Comparison of ENCODE assay signal across 14 cellular contexts in genomic region chr1:93992954-93993353, GRCh38.
"Had no signal": no experiment of that assay in that cellular context is flagged by ENCODE, and none has a peak within 500 bp of the region (broad histone marks: within the 10 kb centered on the region; RNA-seq: fewer than 3 reads in every experiment).

No MANE protein-coding gene starts in this region.

- DNase-seq: activated B cell treated with CpG ODN at 0.5 μM for 24 hours; activated CD4-positive, alpha-beta T cell treated with anti-CD3 and anti-CD28 coated beads, Interleukin-2, amount 10 ng/mL, durations not matched to agents 24 days and 14 days; activated CD8-positive, alpha-beta memory T cell treated with anti-CD3 and anti-CD28 coated beads for 24 hours; activated naive CD4-positive, alpha-beta T cell treated with anti-CD3 and anti-CD28 coated beads for 36 hours; dermis blood vessel endothelial cell; foreskin melanocyte; head of caudate nucleus; pancreas had no signal

- H3K4me3 Mint-ChIP-seq: activated B cell treated with CpG ODN at 0.5 μM for 24 hours; activated CD4-positive, alpha-beta T cell treated with anti-CD3 and anti-CD28 coated beads, Interleukin-2, amount 10 ng/mL, durations not matched to agents 24 days and 14 days; activated naive CD4-positive, alpha-beta T cell treated with anti-CD3 and anti-CD28 coated beads for 36 hours; activated T-helper 17 cell treated with anti-CD3 and anti-CD28 coated beads, Interleukin-2, amount 50 U/mL, for 72 hours; central memory CD8-positive, alpha-beta T cell; neural progenitor cell; stimulated activated effector memory CD8-positive, alpha-beta T cell treated with anti-CD3 and anti-CD28 coated beads, Interleukin-12 subunit alpha, Interleukin-12 subunit beta, amount 100 ng/mL, for 72 hours; T-helper 1 cell treated with Interleukin-12 subunit alpha and Interleukin-12 subunit beta and Interleukin-4 antibody, amounts not matched to agents 30 μg/mL and 1 μg/mL, for 36 hours; type B pancreatic cell had no signal

- FAIRE-seq: pancreas had no signal

- H3K27ac ChIP-seq: neural progenitor cell, pancreas had no signal

- H3K9me3 Mint-ChIP-seq: activated B cell treated with CpG ODN at 0.5 μM for 24 hours; activated CD4-positive, alpha-beta T cell treated with anti-CD3 and anti-CD28 coated beads, Interleukin-2, amount 10 ng/mL, durations not matched to agents 24 days and 14 days; activated naive CD4-positive, alpha-beta T cell treated with anti-CD3 and anti-CD28 coated beads for 36 hours; activated T-helper 17 cell treated with anti-CD3 and anti-CD28 coated beads, Interleukin-2, amount 50 U/mL, for 72 hours; central memory CD8-positive, alpha-beta T cell; neural progenitor cell; stimulated activated effector memory CD8-positive, alpha-beta T cell treated with anti-CD3 and anti-CD28 coated beads, Interleukin-12 subunit alpha, Interleukin-12 subunit beta, amount 100 ng/mL, for 72 hours; T-helper 1 cell treated with Interleukin-12 subunit alpha and Interleukin-12 subunit beta and Interleukin-4 antibody, amounts not matched to agents 30 μg/mL and 1 μg/mL, for 36 hours; type B pancreatic cell had no signal

- H2AFZ ChIP-seq: neural progenitor cell had no signal

- H3K4me3 ChIP-seq: neural progenitor cell, pancreas had no signal

- H3K36me3 Mint-ChIP-seq: neural progenitor cell; stimulated activated effector memory CD8-positive, alpha-beta T cell treated with anti-CD3 and anti-CD28 coated beads, Interleukin-12 subunit alpha, Interleukin-12 subunit beta, amount 100 ng/mL, for 72 hours; type B pancreatic cell had no signal

- ATAC-seq: activated T-helper 17 cell treated with anti-CD3 and anti-CD28 coated beads, Interleukin-2, amount 50 U/mL, for 72 hours; stimulated activated effector memory CD8-positive, alpha-beta T cell treated with anti-CD3 and anti-CD28 coated beads, Interleukin-12 subunit alpha, Interleukin-12 subunit beta, amount 100 ng/mL, for 72 hours had no signal

- H3K9me3 ChIP-seq: pancreas had no signal

- H3K27me3 ChIP-seq: neural progenitor cell, pancreas had no signal

- H3K27me3 Mint-ChIP-seq: type B pancreatic cell had no signal

- H3K4me1 ChIP-seq: neural progenitor cell, pancreas had no signal

- H3K27ac Mint-ChIP-seq: activated B cell treated with CpG ODN at 0.5 μM for 24 hours; activated CD4-positive, alpha-beta T cell treated with anti-CD3 and anti-CD28 coated beads, Interleukin-2, amount 10 ng/mL, durations not matched to agents 24 days and 14 days; activated naive CD4-positive, alpha-beta T cell treated with anti-CD3 and anti-CD28 coated beads for 36 hours; activated T-helper 17 cell treated with anti-CD3 and anti-CD28 coated beads, Interleukin-2, amount 50 U/mL, for 72 hours; neural progenitor cell; stimulated activated effector memory CD8-positive, alpha-beta T cell treated with anti-CD3 and anti-CD28 coated beads, Interleukin-12 subunit alpha, Interleukin-12 subunit beta, amount 100 ng/mL, for 72 hours; T-helper 1 cell treated with Interleukin-12 subunit alpha and Interleukin-12 subunit beta and Interleukin-4 antibody, amounts not matched to agents 30 μg/mL and 1 μg/mL, for 36 hours; type B pancreatic cell had no signal

- H3K4me2 ChIP-seq: neural progenitor cell had no signal

- H3K4me1 Mint-ChIP-seq: activated B cell treated with CpG ODN at 0.5 μM for 24 hours; activated CD4-positive, alpha-beta T cell treated with anti-CD3 and anti-CD28 coated beads, Interleukin-2, amount 10 ng/mL, durations not matched to agents 24 days and 14 days; activated T-helper 17 cell treated with anti-CD3 and anti-CD28 coated beads, Interleukin-2, amount 50 U/mL, for 72 hours; neural progenitor cell had no signal

- H3K36me3 ChIP-seq: neural progenitor cell, pancreas had no signal
